14 cellular contexts compared by ENCODE assay signal in genomic region chr5:88786789-88787188, GRCh38.
DNase-seq lines count a peak whose midpoint lies in the region; ATAC-seq and TF ChIP-seq lines count a peak whose summit lies in the region.
"Had no signal": no experiment of that assay in that cellular context is flagged by ENCODE, and none has a peak within 500 bp of the region (broad histone marks: within the 10 kb centered on the region; RNA-seq: fewer than 3 reads in every experiment).

No MANE protein-coding gene starts in this region.

- DNase-seq in heart left ventricle: no peak
- no peak for DNase-seq in left cardiac atrium
- DNase-seq in coronary artery (ENCODE audit: low spot score): no peak
- no peak for DNase-seq in osteocyte (ENCODE audit: extremely low spot score, unreplicated experiment)
- no peak for DNase-seq in type B pancreatic cell (ENCODE audit: extremely low spot score, unreplicated experiment)
- no peak for DNase-seq in hypothalamus (lab: John Stamatoyannopoulos, UW)
- DNase-seq: activated CD4-positive, alpha-beta T cell treated with anti-CD3 and anti-CD28 coated beads, Interleukin-2, amount 50 U/mL, for 48 hours; MM.1S; NCI-H2029; stimulated activated CD8-positive, alpha-beta memory T cell treated with anti-CD3 and anti-CD28 coated beads, Interleukin-4, amount 100 ng/mL, for 48 hours had no signal

- H3K36me3 Mint-ChIP-seq in osteocyte (ENCODE audit: unreplicated experiment) (no peaks in the 10 kb centered on the region), type B pancreatic cell (no peaks in the 10 kb centered on the region)

- H3K27me3 ChIP-seq in heart left ventricle: no peaks in the 10 kb centered on the region

- 77 to 87% (median 81%) methylated on average over 2 of the region's 2 CpGs for WGBS in heart left ventricle, 4 donors

- peak overlapping the region; percentile 74 for H3K27ac Mint-ChIP-seq in osteocyte (ENCODE audit: unreplicated experiment)
- peak overlapping the region; percentile 78 for H3K27ac Mint-ChIP-seq in type B pancreatic cell
- H3K27ac Mint-ChIP-seq: T-helper 2 cell treated with Interferon-gamma antibody and Interleukin-4, amounts not matched to agents 5 μg/mL and 100 μg/mL, for 36 hours had no signal

- H3K4me1 Mint-ChIP-seq in osteocyte (ENCODE audit: unreplicated experiment) (peaks cover 27% of the 10 kb centered on the region), type B pancreatic cell (ENCODE audit: unreplicated experiment) (peaks cover 23% of the 10 kb centered on the region)

- H3K9me3 ChIP-seq in heart left ventricle: no peaks in the 10 kb centered on the region

- no peaks in the 10 kb centered on the region for H3K27me3 Mint-ChIP-seq in osteocyte (ENCODE audit: unreplicated experiment)
- H3K27me3 Mint-ChIP-seq in type B pancreatic cell: no peaks in the 10 kb centered on the region
- H3K27me3 Mint-ChIP-seq: progenitor cell of endocrine pancreas had no signal

- peaks cover 0 to 15% (median 5%) of the 10 kb centered on the region in 9 donors for H3K36me3 ChIP-seq in heart left ventricle

- H3K4me3 Mint-ChIP-seq in osteocyte (ENCODE audit: unreplicated experiment) (no peak overlapping the region), type B pancreatic cell (peak overlapping the region; percentile 57)
- H3K4me3 Mint-ChIP-seq: T-helper 2 cell treated with Interferon-gamma antibody and Interleukin-4, amounts not matched to agents 5 μg/mL and 100 μg/mL, for 36 hours had no signal

- H3K9me3 Mint-ChIP-seq in osteocyte (ENCODE audit: unreplicated experiment) (no peaks in the 10 kb centered on the region), type B pancreatic cell (no peaks in the 10 kb centered on the region)
- H3K9me3 Mint-ChIP-seq: T-helper 2 cell treated with Interferon-gamma antibody and Interleukin-4, amounts not matched to agents 5 μg/mL and 100 μg/mL, for 36 hours had no signal

- no peak for TF ChIP-seq POLR2A in heart left ventricle (IDR thresholded peaks at IDR 0.05)

- H3K4me3 ChIP-seq in heart left ventricle: peak overlapping the region in 3 of 12 donors; percentile 23 to 35 (median 28)
- H3K4me3 ChIP-seq in coronary artery: no peak overlapping the region

- no peak for ATAC-seq in heart left ventricle
- no peak for ATAC-seq in left cardiac atrium
- no peak for ATAC-seq in HG03135 (IDR thresholded peaks at IDR 0.05; ENCODE audit: unreplicated experiment)
- no peak for ATAC-seq in GM21529 (IDR thresholded peaks at IDR 0.05; ENCODE audit: unreplicated experiment)

- peak overlapping the region in 11 of 12 donors; percentile 66 to 88 (median 83) for H3K27ac ChIP-seq in heart left ventricle
- H3K27ac ChIP-seq in coronary artery: peak overlapping the region; percentile 61 to 80

- intact Hi-C loops in heart left ventricle (cut with DNase I) (loop anchor here in 9 of 10 donors (5.0 to 10.0 kb wide), 7 partner anchors 36 to 98 kb away; partner anchors contain the start of gene MEF2C (in 4 of the 9)), left cardiac atrium (cut with DNase I) (loop anchor here in 1 of 2 donors (5.0 to 10.0 kb wide), 2 partner anchors 41 to 98 kb away; partner anchors contain the start of gene MEF2C)

- no peak for TF ChIP-seq CTCF in heart left ventricle (IDR thresholded peaks at IDR 0.05)
- TF ChIP-seq CTCF in coronary artery (IDR thresholded peaks at IDR 0.05): no peak
- TF ChIP-seq CTCF in osteocyte (IDR thresholded peaks at IDR 0.05): no peak
- TF ChIP-seq CTCF in type B pancreatic cell (conservative IDR thresholded peaks at IDR 0.05): no peak

- peaks cover 4 to 51% (median 35%) of the 10 kb centered on the region in 12 donors for H3K4me1 ChIP-seq in heart left ventricle
